ENCODE assay signal across 8 cellular contexts in genomic region chr20:53660078-53660909, GRCh38.
DNase-seq lines count a peak whose midpoint lies in the region; ATAC-seq and TF ChIP-seq lines count a peak whose summit lies in the region.

No MANE protein-coding gene starts in this region.

- CTCF ChIA-PET in AG04449 (lab: Yijun Ruan, JAX): interaction anchor here (1.3 to 2.4 kb wide), 4 partner anchors 11 to 402 kb away, joined by 4 to 13 read pairs (median 4); no protein-coding TSS in a partner anchor

- no peak for TF ChIP-seq CTCF in AG04449 (IDR thresholded peaks at IDR 0.05; ENCODE audit: insufficient read depth, low read length, missing control alignments)

- ATAC-seq in left colon (peak; percentile 54), HG02884 (IDR thresholded peaks at IDR 0.05; ENCODE audit: unreplicated experiment) (no peak), GM21447 (IDR thresholded peaks at IDR 0.05; ENCODE audit: unreplicated experiment) (no peak)

- no peak overlapping the region for H3K27ac ChIP-seq in HUES48 (ENCODE audit: low read depth, low read length)

- no peaks in the 10 kb centered on the region for H3K36me3 ChIP-seq in HUES48 (ENCODE audit: control insufficient read depth, insufficient read depth, low read length)

- no peak overlapping the region for H3K9ac ChIP-seq in HUES48 (ENCODE audit: low read depth, low read length)

- intact Hi-C loops in left colon (cut with DNase I, micrococcal nuclease): no loop called here

- H3K36me3 Mint-ChIP-seq in activated naive CD8-positive, alpha-beta T cell treated with anti-CD3 and anti-CD28 coated beads for 36 hours: no peaks in the 10 kb centered on the region

- H3K9me3 ChIP-seq in HUES48 (ENCODE audit: control insufficient read depth, insufficient read depth, low read length): no peaks in the 10 kb centered on the region

- H3K4me3 ChIP-seq in AG04449 (ENCODE audit: low read depth, low read length) (peak overlapping the region; percentile 6; the same call in 1 of the 2 replicates), HUES48 (ENCODE audit: low read depth, low read length) (peak overlapping the region; percentile 46; the same call in 1 of the 2 replicates)

- H3K27ac Mint-ChIP-seq in activated naive CD8-positive, alpha-beta T cell treated with anti-CD3 and anti-CD28 coated beads for 36 hours: peak overlapping the region; percentile 93

- H3K27me3 ChIP-seq in HUES48 (ENCODE audit: control insufficient read depth, insufficient read depth, low read length): no peaks in the 10 kb centered on the region

- peak overlapping the region; percentile 79 for H3K4me3 Mint-ChIP-seq in activated naive CD8-positive, alpha-beta T cell treated with anti-CD3 and anti-CD28 coated beads for 36 hours

- DNase-seq in AG04449 (ENCODE audit: low read depth, low spot score) (no peak), left colon (peak in 1 of 2 donors; percentile 53), NCI-H128 (lab: John Stamatoyannopoulos, UW; ENCODE audit: unreplicated experiment) (no peak)
- peak; percentile 54 for DNase-seq in activated naive CD8-positive, alpha-beta T cell treated with anti-CD3 and anti-CD28 coated beads for 36 hours
- peak; percentile 42 to 54 for DNase-seq in stimulated activated CD4-positive, alpha-beta T cell treated with anti-CD3 and anti-CD28 coated beads, Interleukin-4, amount 100 ng/mL, for 4 hours

- H3K4me1 Mint-ChIP-seq in activated naive CD8-positive, alpha-beta T cell treated with anti-CD3 and anti-CD28 coated beads for 36 hours: peaks cover 59% of the 10 kb centered on the region

- peaks cover 35% of the 10 kb centered on the region for H3K4me1 ChIP-seq in HUES48 (ENCODE audit: control insufficient read depth, insufficient read depth, low read length)

- POLR2A ChIA-PET in AG04449 (lab: Yijun Ruan, JAX): no interaction called here

- no peaks in the 10 kb centered on the region for H3K9me3 Mint-ChIP-seq in activated naive CD8-positive, alpha-beta T cell treated with anti-CD3 and anti-CD28 coated beads for 36 hours

- H3K27me3 Mint-ChIP-seq in activated naive CD8-positive, alpha-beta T cell treated with anti-CD3 and anti-CD28 coated beads for 36 hours: no peaks in the 10 kb centered on the region

Comparison
In these comparisons a context has a peak if more than half of its experiments do, and no peak if none do; other contexts are left out.
1. DNase-seq: peak in activated naive CD8-positive, alpha-beta T cell treated with anti-CD3 and anti-CD28 coated beads for 36 hours (single experiment) and stimulated activated CD4-positive, alpha-beta T cell treated with anti-CD3 and anti-CD28 coated beads, Interleukin-4, amount 100 ng/mL, for 4 hours (2 of 2); none in AG04449 (single experiment) and NCI-H128 (single experiment).